Comparison of ENCODE assay signal across 16 cellular contexts in genomic region chr2:26993768-26994167, GRCh38.
"Had no signal": no experiment of that assay in that cellular context is flagged by ENCODE, and none has a peak within 500 bp of the region (broad histone marks: within the 10 kb centered on the region; RNA-seq: fewer than 3 reads in every experiment).

No MANE protein-coding gene starts in this region.

- FAIRE-seq: endometrium, kidney, pancreas had no signal

- H3K27ac ChIP-seq: breast epithelium, heart left ventricle, pancreas, upper lobe of left lung had no signal

- H3K36me3 ChIP-seq: breast epithelium, pancreas, upper lobe of left lung had no signal

- ATAC-seq: heart left ventricle, left ventricle myocardium superior, pancreas had no signal

- H3K4me1 ChIP-seq: breast epithelium, heart left ventricle, pancreas, upper lobe of left lung had no signal

- DNase-seq: activated CD4-positive, alpha-beta T cell treated with anti-CD3 and anti-CD28 coated beads for 1 hour; activated CD4-positive, alpha-beta T cell treated with anti-CD3 and anti-CD28 coated beads, Interleukin-2, amount 50 U/mL, for 48 hours; activated gamma-delta T cell treated with Interleukin-2 at 50 U/mL for 16 hours; activated naive CD8-positive, alpha-beta T cell treated with anti-CD3 and anti-CD28 coated beads, Interleukin-2, amount 10 ng/mL, durations not matched to agents 7 days and 5 days; activated T-cell treated with anti-CD3 and anti-CD28 coated beads, Interleukin-2, amount 50 U/mL, for 48 hours; anterior cingulate cortex; foreskin melanocyte; heart left ventricle; kidney; left ventricle myocardium superior; pancreas; stimulated activated CD4-positive, alpha-beta T cell treated with anti-CD3 and anti-CD28 coated beads, Interleukin-15, amount 100 ng/mL, for 24 hours; stimulated activated CD4-positive, alpha-beta T cell treated with anti-CD3 and anti-CD28 coated beads, Interleukin-4, amount 100 ng/mL, for 24 hours; upper lobe of left lung had no signal

- H3K27me3 ChIP-seq: breast epithelium, heart left ventricle, pancreas, upper lobe of left lung had no signal

- H3K4me3 ChIP-seq: breast epithelium, heart left ventricle, pancreas, upper lobe of left lung had no signal

- H3K9me3 ChIP-seq: breast epithelium, heart left ventricle, pancreas, upper lobe of left lung had no signal
